In the genomic region with DNA sequence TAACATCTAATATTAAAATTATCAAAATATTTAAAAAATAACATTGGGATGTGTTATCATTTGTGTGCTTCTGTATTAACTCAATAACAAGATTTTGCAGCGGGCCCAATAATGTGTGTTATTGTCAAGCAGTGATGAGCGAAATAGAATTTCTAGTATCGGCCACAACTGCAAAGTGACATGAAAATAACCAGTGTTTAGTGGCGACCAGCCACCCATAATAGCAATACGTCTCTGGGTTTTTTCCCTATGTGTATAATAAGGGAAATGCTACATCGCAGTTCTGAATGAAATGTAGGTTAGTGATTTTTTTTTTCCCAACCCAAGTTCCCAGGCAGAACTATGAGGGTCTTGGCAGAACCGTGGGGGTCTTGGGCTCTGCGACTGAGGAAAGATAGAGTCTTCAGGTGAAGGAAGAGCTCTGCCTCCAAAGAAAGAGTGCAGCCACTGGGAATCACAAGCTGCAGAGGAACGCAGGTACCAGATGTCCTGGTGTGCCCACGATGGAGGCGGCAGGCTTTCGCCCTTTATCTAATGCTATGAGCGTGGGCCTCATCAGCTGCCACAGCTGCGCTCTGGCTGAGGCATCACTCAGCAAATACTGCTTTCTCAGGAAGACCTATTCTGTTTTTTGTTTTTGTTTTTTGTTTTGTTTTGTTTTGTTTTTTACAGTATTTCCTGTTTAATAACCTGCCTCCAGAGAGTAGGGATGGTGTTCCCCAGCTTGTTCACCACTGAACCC, we compare ENCODE assay signal across 1 cellular context.
TF ChIP-seq lines count a peak whose summit lies in the region.

No MANE protein-coding gene starts in this region.

TF ChIP-seq in endothelial cell of umbilical vein, 7 proteins besides CTCF, POLR2A, EP300 and RAD21 (continued from another document):
- TF ChIP-seq FOS (IDR thresholded peaks at IDR 0.05; ENCODE audit: borderline replicate concordance, insufficient read depth, low read length) (no peak), POLR2AphosphoS5 (IDR thresholded peaks at IDR 0.05; ENCODE audit: insufficient read depth, low read depth, low read length) (no peak)
